9 cellular contexts compared by ENCODE assay signal in genomic region chr15:40407343-40407990, GRCh38. TPM values are rescaled to one million over a fixed set of nuclear protein-coding genes. Genes with fewer than 3 reads are reported as not detected.
A peak's percentile ranks its signal among the peaks of the same experiment; 100 is the strongest.
DNase-seq lines count a peak whose midpoint lies in the region; ATAC-seq lines count a peak whose summit lies in the region.
"Had no signal": no experiment of that assay in that cellular context is flagged by ENCODE, and none has a peak within 500 bp of the region (broad histone marks: within the 10 kb centered on the region; RNA-seq: fewer than 3 reads in every experiment).

No MANE protein-coding gene starts in this region.

- H3K9me3 ChIP-seq in CD4-positive, alpha-beta memory T cell (ENCODE audit: control insufficient read depth in 1 of 2, low read length in 2 of 2): no peaks in the 10 kb centered on the region

- H3K4me3 Mint-ChIP-seq in CD4-positive, alpha-beta memory T cell: peak overlapping the region in 7 of 8 donors; percentile 4 to 57 (median 40)
- H3K4me3 Mint-ChIP-seq in central memory CD8-positive, alpha-beta T cell: peak overlapping the region; percentile 92

- H3K4me1 ChIP-seq in CD4-positive, alpha-beta memory T cell (ENCODE audit: insufficient read depth, low read length): peaks cover 25% of the 10 kb centered on the region

- H3K4me3 ChIP-seq in CD4-positive, alpha-beta memory T cell (ENCODE audit: low read length in 2 of 2): no peak overlapping the region

- peak overlapping the region in 6 of 7 donors; percentile 11 to 81 (median 38) for H3K27ac Mint-ChIP-seq in CD4-positive, alpha-beta memory T cell
- no peak overlapping the region for H3K27ac Mint-ChIP-seq in central memory CD8-positive, alpha-beta T cell (ENCODE audit: low read depth)

- no peak for DNase-seq in CD4-positive, alpha-beta memory T cell
- DNase-seq in central memory CD8-positive, alpha-beta T cell (ENCODE audit: low spot score in 2 of 2): no peak
- DNase-seq in RKO (ENCODE audit: low spot score): no peak
- no peak for DNase-seq in effector CD4-positive, alpha-beta T cell
- DNase-seq in ecto neural progenitor cell (ENCODE audit: low spot score): no peak

- intact Hi-C loops in CD4-positive, alpha-beta memory T cell (cut with micrococcal nuclease): loop anchor here (5.0 kb wide), 1 partner anchor 40 kb away; no protein-coding TSS in a partner anchor

- POLR2A ChIA-PET in CD4-positive, alpha-beta memory T cell (lab: Charles Lee; ENCODE audit: partially characterized antibody): interaction anchor here (1.4 to 2.6 kb wide), 2 partner anchors 10 to 18 kb away, joined by 3 to 10 read pairs; no protein-coding TSS in a partner anchor

- no peak overlapping the region for H3K27ac ChIP-seq in CD4-positive, alpha-beta memory T cell (ENCODE audit: low read depth, low read length)

- CTCF ChIA-PET in CD4-positive, alpha-beta memory T cell (lab: Charles Lee; ENCODE audit: partially characterized antibody): interaction anchor here (0.9 to 3.4 kb wide), 6 partner anchors 8 to 190 kb away, joined by 3 to 17 read pairs (median 6); partner anchors contain the start of gene INAFM2

- ATAC-seq in GM19395 (IDR thresholded peaks at IDR 0.05; ENCODE audit: unreplicated experiment) (peak; percentile 64), HG03378 (IDR thresholded peaks at IDR 0.05; ENCODE audit: unreplicated experiment) (peak; percentile 61)
- ATAC-seq in central memory CD8-positive, alpha-beta T cell (replicated peaks; ENCODE audit: extremely low read depth, poor library complexity, severe bottlenecking): no peak
- ATAC-seq in activated CD4-positive, CD25-positive, alpha-beta regulatory T cell treated with anti-CD3 and anti-CD28 coated beads, Interleukin-2, amount 50 U/mL, for 24 hours: no peak

- H3K36me3 ChIP-seq in CD4-positive, alpha-beta memory T cell (ENCODE audit: insufficient read depth, low read length): peaks cover 10% of the 10 kb centered on the region

- H3K4me1 Mint-ChIP-seq in CD4-positive, alpha-beta memory T cell: peaks cover 27 to 35% (median 30%) of the 10 kb centered on the region in 4 donors
- H3K4me1 Mint-ChIP-seq in central memory CD8-positive, alpha-beta T cell: peaks cover 41% of the 10 kb centered on the region

- no peaks in the 10 kb centered on the region for H3K27me3 ChIP-seq in CD4-positive, alpha-beta memory T cell (ENCODE audit: insufficient read depth, low read length)

- no peaks in the 10 kb centered on the region for H3K9me3 Mint-ChIP-seq in CD4-positive, alpha-beta memory T cell
- no peaks in the 10 kb centered on the region for H3K9me3 Mint-ChIP-seq in central memory CD8-positive, alpha-beta T cell

- H3K27me3 Mint-ChIP-seq in CD4-positive, alpha-beta memory T cell: no peaks in the 10 kb centered on the region
- H3K27me3 Mint-ChIP-seq in central memory CD8-positive, alpha-beta T cell: no peaks in the 10 kb centered on the region

- peaks cover 26 to 43% of the 10 kb centered on the region in 2 donors for H3K36me3 Mint-ChIP-seq in CD4-positive, alpha-beta memory T cell
- peaks cover 34% of the 10 kb centered on the region for H3K36me3 Mint-ChIP-seq in central memory CD8-positive, alpha-beta T cell (ENCODE audit: insufficient read depth)

RNA-seq across cellular contexts. Expression of gene IVD, which starts 1.9 kb away (rescaled TPM):
- 10 to 100 TPM; 56.4 to 62.2 TPM for total RNA-seq in CD4-positive, alpha-beta memory T cell
- 10 to 100 TPM; 25.7 to 26.8 TPM for polyA plus RNA-seq in CD4-positive, alpha-beta memory T cell

RNA-seq across cellular contexts. Expression of gene KNSTRN, which starts 24.9 kb away (rescaled TPM):
- 1 to 10 TPM; 6.8 to 8.8 TPM for total RNA-seq in CD4-positive, alpha-beta memory T cell
- 1 to 10 TPM; 1.0 to 2.5 TPM for polyA plus RNA-seq in CD4-positive, alpha-beta memory T cell

RNA-seq across cellular contexts. Expression of gene BAHD1, which starts 33.3 kb away (rescaled TPM):
- total RNA-seq in CD4-positive, alpha-beta memory T cell: 10 to 100 TPM; 47.0 to 49.2 TPM
- 1 to 10 TPM; 1.5 to 4.6 TPM for polyA plus RNA-seq in CD4-positive, alpha-beta memory T cell

RNA-seq across cellular contexts. Expression of gene DISP2, which starts 49.4 kb away (rescaled TPM):
- under 1 TPM; 0.03 to 0.23 TPM for total RNA-seq in CD4-positive, alpha-beta memory T cell
- polyA plus RNA-seq in CD4-positive, alpha-beta memory T cell: under 1 TPM in 1 of 2 donors, not detected in 1; 0.05 TPM

RNA-seq across cellular contexts. Expression of gene PHGR1, which starts 56.6 kb away (rescaled TPM):
- not detected for total RNA-seq in CD4-positive, alpha-beta memory T cell
- polyA plus RNA-seq in CD4-positive, alpha-beta memory T cell: not detected
- total RNA-seq: pulmonary artery endothelial cell had no signal

Comparison
In these comparisons a context has a peak if more than half of its experiments do, and no peak if none do; other contexts are left out.
1. ATAC-seq: peak in GM19395 (single experiment) and HG03378 (single experiment); none in central memory CD8-positive, alpha-beta T cell (single experiment) and activated CD4-positive, CD25-positive, alpha-beta regulatory T cell treated with anti-CD3 and anti-CD28 coated beads, Interleukin-2, amount 50 U/mL, for 24 hours (0 of 2).